Comparison of ENCODE assay signal across 2 cellular contexts in genomic region chr2:173298536-173299097, GRCh38.
A peak's percentile ranks its signal among the peaks of the same experiment; 100 is the strongest.
TF ChIP-seq lines count a peak whose summit lies in the region.

No MANE protein-coding gene starts in this region.

TF ChIP-seq in HEK293, 187 proteins besides CTCF, POLR2A, EP300 and RAD21:
- TF ChIP-seq SCRT1 (tag by site-specific recombination; IDR thresholded peaks at IDR 0.05; ENCODE audit: borderline replicate concordance) (no peak), ZNF362 (tag by site-specific recombination; IDR thresholded peaks at IDR 0.05) (no peak), ZNF626 (tag by site-specific recombination; IDR thresholded peaks at IDR 0.05) (peak; percentile 80; the same call in 1 of the 2 replicates), ZBTB20 (tag by site-specific recombination; IDR thresholded peaks at IDR 0.05) (no peak), ZNF404 (tag by site-specific recombination; IDR thresholded peaks at IDR 0.05) (no peak), ZNF426 (tag by site-specific recombination; IDR thresholded peaks at IDR 0.05) (no peak), TRIM28 (IDR thresholded peaks at IDR 0.05; ENCODE audit: borderline replicate concordance, low read length) (peak; percentile 87; the same call in 1 of the 2 replicates), GLI4 (tag by site-specific recombination; IDR thresholded peaks at IDR 0.05) (no peak), SETDB1 (IDR thresholded peaks at IDR 0.05; ENCODE audit: insufficient read length, low read length) (peak; percentile 92), ZNF518A (tag by site-specific recombination; conservative IDR thresholded peaks at IDR 0.05; ENCODE audit: low read depth) (0 out of 2 replicates have a peak, but pooled peaks have one; percentile 44)

TF ChIP-seq in K562, 482 proteins besides CTCF, POLR2A, EP300 and RAD21 (continues in another document):
- TF ChIP-seq ZC3H4 (CRISPR knock-in tag; IDR thresholded peaks at IDR 0.05; ENCODE audit: borderline replicate concordance) (no peak), ETS1 (conservative IDR thresholded peaks at IDR 0.05; ENCODE audit: control insufficient read depth, low read depth, low read length) (no peak), HLTF (IDR thresholded peaks at IDR 0.05) (peak; percentile 93), MEF2A (IDR thresholded peaks at IDR 0.05; ENCODE audit: control insufficient read depth, low read depth, low read length) (no peak), ZFP36 (IDR thresholded peaks at IDR 0.05; ENCODE audit: low read depth, low read length, partially characterized antibody) (peak; percentile 64), ZNF280B (CRISPR knock-in tag; IDR thresholded peaks at IDR 0.05) (0 out of 2 replicates have a peak, but pooled peaks have one; percentile 68), EHMT2 (IDR thresholded peaks at IDR 0.05) (peak; percentile 35; the same call in 1 of the 2 replicates), ZNF57 (CRISPR knock-in tag; IDR thresholded peaks at IDR 0.05) (no peak), PYGO2 (tag; IDR thresholded peaks at IDR 0.05) (no peak), HIVEP1 (CRISPR knock-in tag; IDR thresholded peaks at IDR 0.05) (no peak), ZNF124 (CRISPR knock-in tag; IDR thresholded peaks at IDR 0.05) (no peak), CEBPG (CRISPR knock-in tag; IDR thresholded peaks at IDR 0.05) (no peak), CEBPG (tag; conservative IDR thresholded peaks at IDR 0.05 in 1 of 2, IDR thresholded peaks at IDR 0.05 in 1 of 2) (peak in 1 of 2 experiments; percentile 81; a peak in 2 of 4 replicates), ZNF165 (CRISPR knock-in tag; IDR thresholded peaks at IDR 0.05; ENCODE audit: borderline replicate concordance) (no peak), HMGXB4 (CRISPR knock-in tag; IDR thresholded peaks at IDR 0.05) (no peak), ZNF24 (IDR thresholded peaks at IDR 0.05) (no peak), ZNF133 (CRISPR knock-in tag; IDR thresholded peaks at IDR 0.05) (no peak), BMI1 (IDR thresholded peaks at IDR 0.05; ENCODE audit: low read length) (no peak), CEBPZ (IDR thresholded peaks at IDR 0.05; ENCODE audit: borderline replicate concordance, low read depth, low read length) (peak; percentile 32; the same call in 1 of the 2 replicates), ZBTB49 (CRISPR knock-in tag; IDR thresholded peaks at IDR 0.05; ENCODE audit: borderline replicate concordance) (no peak), NCOR1 (IDR thresholded peaks at IDR 0.05) (no peak), HDAC1 (IDR thresholded peaks at IDR 0.05) (no peak), JUN (IDR thresholded peaks at IDR 0.05; ENCODE audit: borderline replicate concordance, low read depth, low read length) (peak; percentile 45; the same call in 1 of the 2 replicates), JUN (CRISPR knock-in tag; IDR thresholded peaks at IDR 0.05; ENCODE audit: borderline replicate concordance) (no peak), MAZ (CRISPR knock-in tag; conservative IDR thresholded peaks at IDR 0.05 in 1 of 2, IDR thresholded peaks at IDR 0.05 in 1 of 2) (no peak), ZNF134 (CRISPR knock-in tag; conservative IDR thresholded peaks at IDR 0.05) (no peak), CBX1 (IDR thresholded peaks at IDR 0.05; ENCODE audit: low read depth) (peak; percentile 97; the same call in 1 of the 2 replicates), ZBTB26 (CRISPR knock-in tag; IDR thresholded peaks at IDR 0.05) (no peak), ARID4B (CRISPR knock-in tag; IDR thresholded peaks at IDR 0.05) (no peak), TRIM24 (IDR thresholded peaks at IDR 0.05) (peak; percentile 59 to 73; a peak in 3 of 4 replicates), SPI1 (IDR thresholded peaks at IDR 0.05; ENCODE audit: borderline replicate concordance, low read depth, low read length) (no peak), CBX5 (IDR thresholded peaks at IDR 0.05; ENCODE audit: borderline replicate concordance, low read depth) (peak; percentile 99), ZNF280A (IDR thresholded peaks at IDR 0.05; ENCODE audit: low read depth, partially characterized antibody) (peak; percentile 91), XRCC4 (IDR thresholded peaks at IDR 0.05; ENCODE audit: extremely low read depth, insufficient read depth, insufficient read length) (no peak), ZEB2 (IDR thresholded peaks at IDR 0.05) (0 out of 2 replicates have a peak, but pooled peaks have one; percentile 29), HBP1 (CRISPR knock-in tag; IDR thresholded peaks at IDR 0.05) (no peak)
